Comparison of ENCODE assay signal across 20 cellular contexts in genomic region chr1:170290971-170291370, GRCh38.
DNase-seq lines count a peak whose midpoint lies in the region; ATAC-seq, FAIRE-seq and TF ChIP-seq lines count a peak whose summit lies in the region.
"Had no signal": no experiment of that assay in that cellular context is flagged by ENCODE, and none has a peak within 500 bp of the region (broad histone marks: within the 10 kb centered on the region; RNA-seq: fewer than 3 reads in every experiment).

No MANE protein-coding gene starts in this region.

- H3K4me3 ChIP-seq in adipocyte (ENCODE audit: low read length) = no peak overlapping the region
- H3K4me3 ChIP-seq in smooth muscle cell = no peak overlapping the region
- H3K4me3 ChIP-seq: K562 had no signal

- no peaks in the 10 kb centered on the region for H3K9me3 Mint-ChIP-seq in T-helper 2 cell treated with Interferon-gamma antibody and Interleukin-4, amounts not matched to agents 5 μg/mL and 100 μg/mL, for 36 hours

- H3K4me2 ChIP-seq in smooth muscle cell = no peak overlapping the region

- H2AFZ ChIP-seq in smooth muscle cell (ENCODE audit: low read depth) = no peak overlapping the region

- H3K27me3 Mint-ChIP-seq in T-helper 2 cell treated with Interferon-gamma antibody and Interleukin-4, amounts not matched to agents 5 μg/mL and 100 μg/mL, for 36 hours (ENCODE audit: low read depth) = no peaks in the 10 kb centered on the region

- no peak for ATAC-seq in GM21723 (IDR thresholded peaks at IDR 0.05; ENCODE audit: unreplicated experiment)
- no peak for ATAC-seq in GM18498 (IDR thresholded peaks at IDR 0.05; ENCODE audit: unreplicated experiment)
- ATAC-seq: K562 had no signal

- no peaks in the 10 kb centered on the region for H3K4me1 Mint-ChIP-seq in T-helper 2 cell treated with Interferon-gamma antibody and Interleukin-4, amounts not matched to agents 5 μg/mL and 100 μg/mL, for 36 hours (ENCODE audit: low read depth)
- H3K4me1 Mint-ChIP-seq: B cell; CD4-positive, CD25-positive, alpha-beta regulatory T cell had no signal

- H3K9ac ChIP-seq in adipocyte (ENCODE audit: low read length) (no peak overlapping the region), smooth muscle cell (ENCODE audit: low read depth) (no peak overlapping the region)

- H3K36me3 Mint-ChIP-seq in T-helper 2 cell treated with Interferon-gamma antibody and Interleukin-4, amounts not matched to agents 5 μg/mL and 100 μg/mL, for 36 hours (ENCODE audit: low read depth) = no peaks in the 10 kb centered on the region
- H3K36me3 Mint-ChIP-seq: CD4-positive, CD25-positive, alpha-beta regulatory T cell had no signal

- H4K20me1 ChIP-seq in smooth muscle cell (ENCODE audit: low read depth) = no peaks in the 10 kb centered on the region

- H3K36me3 ChIP-seq in adipocyte (ENCODE audit: control insufficient read depth, insufficient read depth, low read length, severe bottlenecking) = no peaks in the 10 kb centered on the region
- no peaks in the 10 kb centered on the region for H3K36me3 ChIP-seq in smooth muscle cell (ENCODE audit: low read depth)

- no peaks in the 10 kb centered on the region for H3K9me3 ChIP-seq in adipocyte (ENCODE audit: control insufficient read depth, low read length)
- no peaks in the 10 kb centered on the region for H3K9me3 ChIP-seq in smooth muscle cell (replicated peaks; ENCODE audit: low read depth)
- H3K9me3 ChIP-seq: Caco-2 had no signal

- peak; percentile 67 for FAIRE-seq in D721Med (lab: Jason Lieb, UNC)
- FAIRE-seq: K562 had no signal

- peaks cover 28% of the 10 kb centered on the region for H3K4me1 ChIP-seq in adipocyte (ENCODE audit: control insufficient read depth, insufficient read depth, low read length)
- H3K4me1 ChIP-seq in smooth muscle cell (ENCODE audit: low read depth) = no peaks in the 10 kb centered on the region
- H3K4me1 ChIP-seq: Caco-2 had no signal

- 71% methylated on average over 3 of the region's 3 CpGs for WGBS in smooth muscle cell (ENCODE audit: low lambda C conversion rate)

- TF ChIP-seq CTCF in D721Med (IDR thresholded peaks at IDR 0.05; ENCODE audit: insufficient read depth, missing control alignments) (no peak), smooth muscle cell (IDR thresholded peaks at IDR 0.05; ENCODE audit: borderline replicate concordance, insufficient read depth, poor library complexity, severe bottlenecking) (no peak)

- H3K79me2 ChIP-seq in smooth muscle cell (ENCODE audit: low read depth) = no peaks in the 10 kb centered on the region

- peak overlapping the region; percentile 7 for H3K27ac ChIP-seq in smooth muscle cell (ENCODE audit: low read depth)

- H3F3A ChIP-seq in smooth muscle cell (ENCODE audit: low read depth) = no peaks in the 10 kb centered on the region

- no peaks in the 10 kb centered on the region for H3K27me3 ChIP-seq in adipocyte (replicated peaks; ENCODE audit: control insufficient read depth, insufficient read depth, low read length)
- H3K27me3 ChIP-seq in smooth muscle cell (ENCODE audit: low read depth) = no peaks in the 10 kb centered on the region

- no peak overlapping the region for H3K4me3 Mint-ChIP-seq in T-helper 2 cell treated with Interferon-gamma antibody and Interleukin-4, amounts not matched to agents 5 μg/mL and 100 μg/mL, for 36 hours
- H3K4me3 Mint-ChIP-seq: B cell; CD4-positive, CD25-positive, alpha-beta regulatory T cell had no signal

- DNase-seq in D721Med (ENCODE audit: insufficient read length, low spot score) (no peak), adipocyte (ENCODE audit: low read depth) (peak; percentile 65), fibroblast of gingiva (ENCODE audit: low read depth) (peak; percentile 72), smooth muscle cell (lab: John Stamatoyannopoulos, UW; ENCODE audit: unreplicated experiment) (no peak), DMS 273 (lab: John Stamatoyannopoulos, UW; ENCODE audit: unreplicated experiment) (no peak)
- DNase-seq in T-helper 2 cell treated with Interferon-gamma antibody and Interleukin-4, amounts not matched to agents 5 μg/mL and 100 μg/mL, for 36 hours (ENCODE audit: low spot score) = no peak
- DNase-seq: Caco-2; CD4-positive, CD25-positive, alpha-beta regulatory T cell; DMS53; HCEC 1CT; NCI-H1417; NCI-H187 treated with DMSO at 0.1 percent for 48 hours; NCI-H446; NCI-H748 treated with DMSO at 0.1 percent for 48 hours; RPMI8226; SIG-M5 had no signal

- no peak overlapping the region for H3K27ac Mint-ChIP-seq in T-helper 2 cell treated with Interferon-gamma antibody and Interleukin-4, amounts not matched to agents 5 μg/mL and 100 μg/mL, for 36 hours
- H3K27ac Mint-ChIP-seq: B cell; CD4-positive, CD25-positive, alpha-beta regulatory T cell had no signal

Comparison
In these comparisons a context has a peak if more than half of its experiments do, and no peak if none do; other contexts are left out.
1. DNase-seq: peak in adipocyte (single experiment) and fibroblast of gingiva (single experiment); none in D721Med (single experiment), smooth muscle cell (single experiment), DMS 273 (single experiment) and T-helper 2 cell treated with Interferon-gamma antibody and Interleukin-4, amounts not matched to agents 5 μg/mL and 100 μg/mL, for 36 hours (single experiment).